ENCODE assay signal across 1 cellular context in the genomic region with DNA sequence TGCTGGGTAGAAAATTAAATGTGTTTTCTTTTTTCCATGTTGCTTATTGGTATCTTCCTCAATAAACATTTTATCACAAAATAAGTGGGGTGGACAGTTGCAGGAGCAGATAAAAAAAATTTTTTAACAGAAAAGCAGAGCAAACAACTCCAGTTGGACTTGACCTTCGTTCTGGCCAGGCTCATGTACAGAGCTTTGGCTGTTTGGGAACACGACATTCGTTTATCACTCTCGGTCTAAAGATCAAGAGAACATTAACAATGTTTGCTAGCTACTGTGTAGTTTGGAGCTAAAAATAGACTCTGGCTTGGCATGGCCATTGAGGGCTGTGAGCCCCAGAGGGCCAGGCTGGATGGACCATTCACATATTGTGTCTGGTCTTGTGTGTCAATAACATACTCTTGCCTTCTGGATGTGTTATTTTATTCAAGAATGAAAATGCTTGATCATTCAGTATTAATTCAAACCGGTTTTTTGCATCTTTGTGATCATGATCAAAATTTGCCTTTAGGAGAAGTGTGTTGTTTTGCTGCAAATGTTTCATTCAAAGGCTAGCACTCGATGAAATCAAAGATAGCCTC.
TF ChIP-seq lines count a peak whose summit lies in the region.

No MANE protein-coding gene starts in this region.

TF ChIP-seq in HepG2, 621 proteins besides CTCF, POLR2A, EP300 and RAD21 (continued from another document and continues in another):
- TF ChIP-seq, protein P1, sequence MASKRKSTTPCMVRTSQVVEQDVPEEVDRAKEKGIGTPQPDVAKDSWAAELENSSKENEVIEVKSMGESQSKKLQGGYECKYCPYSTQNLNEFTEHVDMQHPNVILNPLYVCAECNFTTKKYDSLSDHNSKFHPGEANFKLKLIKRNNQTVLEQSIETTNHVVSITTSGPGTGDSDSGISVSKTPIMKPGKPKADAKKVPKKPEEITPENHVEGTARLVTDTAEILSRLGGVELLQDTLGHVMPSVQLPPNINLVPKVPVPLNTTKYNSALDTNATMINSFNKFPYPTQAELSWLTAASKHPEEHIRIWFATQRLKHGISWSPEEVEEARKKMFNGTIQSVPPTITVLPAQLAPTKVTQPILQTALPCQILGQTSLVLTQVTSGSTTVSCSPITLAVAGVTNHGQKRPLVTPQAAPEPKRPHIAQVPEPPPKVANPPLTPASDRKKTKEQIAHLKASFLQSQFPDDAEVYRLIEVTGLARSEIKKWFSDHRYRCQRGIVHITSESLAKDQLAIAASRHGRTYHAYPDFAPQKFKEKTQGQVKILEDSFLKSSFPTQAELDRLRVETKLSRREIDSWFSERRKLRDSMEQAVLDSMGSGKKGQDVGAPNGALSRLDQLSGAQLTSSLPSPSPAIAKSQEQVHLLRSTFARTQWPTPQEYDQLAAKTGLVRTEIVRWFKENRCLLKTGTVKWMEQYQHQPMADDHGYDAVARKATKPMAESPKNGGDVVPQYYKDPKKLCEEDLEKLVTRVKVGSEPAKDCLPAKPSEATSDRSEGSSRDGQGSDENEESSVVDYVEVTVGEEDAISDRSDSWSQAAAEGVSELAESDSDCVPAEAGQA (IDR thresholded peaks at IDR 0.05; ENCODE audit: low read depth), result no peak
- TF ChIP-seq, protein P1 (CRISPR knock-in tag; IDR thresholded peaks at IDR 0.05; ENCODE audit: borderline replicate concordance), result no peak; the same call in 1 of the 2 replicates
- TF ChIP-seq ZIK1 (CRISPR knock-in tag; IDR thresholded peaks at IDR 0.05; ENCODE audit: borderline replicate concordance, low read depth), result no peak
- TF ChIP-seq ARNT (IDR thresholded peaks at IDR 0.05), result no peak
- TF ChIP-seq ZBTB1 (CRISPR knock-in tag; IDR thresholded peaks at IDR 0.05; ENCODE audit: borderline replicate concordance), result no peak
- TF ChIP-seq MXI1 (IDR thresholded peaks at IDR 0.05; ENCODE audit: borderline replicate concordance, low read depth, low read length), result peak; percentile 80; the same call in 1 of the 3 replicates
- TF ChIP-seq, protein P2, sequence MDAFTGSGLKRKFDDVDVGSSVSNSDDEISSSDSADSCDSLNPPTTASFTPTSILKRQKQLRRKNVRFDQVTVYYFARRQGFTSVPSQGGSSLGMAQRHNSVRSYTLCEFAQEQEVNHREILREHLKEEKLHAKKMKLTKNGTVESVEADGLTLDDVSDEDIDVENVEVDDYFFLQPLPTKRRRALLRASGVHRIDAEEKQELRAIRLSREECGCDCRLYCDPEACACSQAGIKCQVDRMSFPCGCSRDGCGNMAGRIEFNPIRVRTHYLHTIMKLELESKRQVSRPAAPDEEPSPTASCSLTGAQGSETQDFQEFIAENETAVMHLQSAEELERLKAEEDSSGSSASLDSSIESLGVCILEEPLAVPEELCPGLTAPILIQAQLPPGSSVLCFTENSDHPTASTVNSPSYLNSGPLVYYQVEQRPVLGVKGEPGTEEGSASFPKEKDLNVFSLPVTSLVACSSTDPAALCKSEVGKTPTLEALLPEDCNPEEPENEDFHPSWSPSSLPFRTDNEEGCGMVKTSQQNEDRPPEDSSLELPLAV (CRISPR knock-in tag; conservative IDR thresholded peaks at IDR 0.05; ENCODE audit: low read depth), result no peak
- no peak for TF ChIP-seq HIVEP1 (CRISPR knock-in tag; IDR thresholded peaks at IDR 0.05)
- TF ChIP-seq ZNF776 (CRISPR knock-in tag; IDR thresholded peaks at IDR 0.05), result no peak
- TF ChIP-seq ZNF713 (CRISPR knock-in tag; IDR thresholded peaks at IDR 0.05), result peak; percentile 42; the same call in 1 of the 2 replicates
- TF ChIP-seq, protein P3, sequence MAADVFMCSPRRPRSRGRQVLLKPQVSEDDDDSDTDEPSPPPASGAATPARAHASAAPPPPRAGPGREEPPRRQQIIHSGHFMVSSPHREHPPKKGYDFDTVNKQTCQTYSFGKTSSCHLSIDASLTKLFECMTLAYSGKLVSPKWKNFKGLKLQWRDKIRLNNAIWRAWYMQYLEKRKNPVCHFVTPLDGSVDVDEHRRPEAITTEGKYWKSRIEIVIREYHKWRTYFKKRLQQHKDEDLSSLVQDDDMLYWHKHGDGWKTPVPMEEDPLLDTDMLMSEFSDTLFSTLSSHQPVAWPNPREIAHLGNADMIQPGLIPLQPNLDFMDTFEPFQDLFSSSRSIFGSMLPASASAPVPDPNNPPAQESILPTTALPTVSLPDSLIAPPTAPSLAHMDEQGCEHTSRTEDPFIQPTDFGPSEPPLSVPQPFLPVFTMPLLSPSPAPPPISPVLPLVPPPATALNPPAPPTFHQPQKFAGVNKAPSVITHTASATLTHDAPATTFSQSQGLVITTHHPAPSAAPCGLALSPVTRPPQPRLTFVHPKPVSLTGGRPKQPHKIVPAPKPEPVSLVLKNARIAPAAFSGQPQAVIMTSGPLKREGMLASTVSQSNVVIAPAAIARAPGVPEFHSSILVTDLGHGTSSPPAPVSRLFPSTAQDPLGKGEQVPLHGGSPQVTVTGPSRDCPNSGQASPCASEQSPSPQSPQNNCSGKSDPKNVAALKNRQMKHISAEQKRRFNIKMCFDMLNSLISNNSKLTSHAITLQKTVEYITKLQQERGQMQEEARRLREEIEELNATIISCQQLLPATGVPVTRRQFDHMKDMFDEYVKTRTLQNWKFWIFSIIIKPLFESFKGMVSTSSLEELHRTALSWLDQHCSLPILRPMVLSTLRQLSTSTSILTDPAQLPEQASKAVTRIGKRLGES (CRISPR knock-in tag; IDR thresholded peaks at IDR 0.05; ENCODE audit: borderline replicate concordance), result no peak
- peak; percentile 74 for TF ChIP-seq MXD4 (CRISPR knock-in tag; IDR thresholded peaks at IDR 0.05)
- no peak for TF ChIP-seq ZFP41 (CRISPR knock-in tag; IDR thresholded peaks at IDR 0.05; ENCODE audit: borderline replicate concordance)
- TF ChIP-seq, protein P4, sequence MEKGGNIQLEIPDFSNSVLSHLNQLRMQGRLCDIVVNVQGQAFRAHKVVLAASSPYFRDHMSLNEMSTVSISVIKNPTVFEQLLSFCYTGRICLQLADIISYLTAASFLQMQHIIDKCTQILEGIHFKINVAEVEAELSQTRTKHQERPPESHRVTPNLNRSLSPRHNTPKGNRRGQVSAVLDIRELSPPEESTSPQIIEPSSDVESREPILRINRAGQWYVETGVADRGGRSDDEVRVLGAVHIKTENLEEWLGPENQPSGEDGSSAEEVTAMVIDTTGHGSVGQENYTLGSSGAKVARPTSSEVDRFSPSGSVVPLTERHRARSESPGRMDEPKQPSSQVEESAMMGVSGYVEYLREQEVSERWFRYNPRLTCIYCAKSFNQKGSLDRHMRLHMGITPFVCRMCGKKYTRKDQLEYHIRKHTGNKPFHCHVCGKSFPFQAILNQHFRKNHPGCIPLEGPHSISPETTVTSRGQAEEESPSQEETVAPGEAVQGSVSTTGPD (CRISPR knock-in tag; IDR thresholded peaks at IDR 0.05), result no peak
- TF ChIP-seq, protein P5, sequence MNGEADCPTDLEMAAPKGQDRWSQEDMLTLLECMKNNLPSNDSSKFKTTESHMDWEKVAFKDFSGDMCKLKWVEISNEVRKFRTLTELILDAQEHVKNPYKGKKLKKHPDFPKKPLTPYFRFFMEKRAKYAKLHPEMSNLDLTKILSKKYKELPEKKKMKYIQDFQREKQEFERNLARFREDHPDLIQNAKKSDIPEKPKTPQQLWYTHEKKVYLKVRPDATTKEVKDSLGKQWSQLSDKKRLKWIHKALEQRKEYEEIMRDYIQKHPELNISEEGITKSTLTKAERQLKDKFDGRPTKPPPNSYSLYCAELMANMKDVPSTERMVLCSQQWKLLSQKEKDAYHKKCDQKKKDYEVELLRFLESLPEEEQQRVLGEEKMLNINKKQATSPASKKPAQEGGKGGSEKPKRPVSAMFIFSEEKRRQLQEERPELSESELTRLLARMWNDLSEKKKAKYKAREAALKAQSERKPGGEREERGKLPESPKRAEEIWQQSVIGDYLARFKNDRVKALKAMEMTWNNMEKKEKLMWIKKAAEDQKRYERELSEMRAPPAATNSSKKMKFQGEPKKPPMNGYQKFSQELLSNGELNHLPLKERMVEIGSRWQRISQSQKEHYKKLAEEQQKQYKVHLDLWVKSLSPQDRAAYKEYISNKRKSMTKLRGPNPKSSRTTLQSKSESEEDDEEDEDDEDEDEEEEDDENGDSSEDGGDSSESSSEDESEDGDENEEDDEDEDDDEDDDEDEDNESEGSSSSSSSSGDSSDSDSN (CRISPR knock-in tag; IDR thresholded peaks at IDR 0.05), result peak; percentile 24; the same call in 1 of the 2 replicates
- TF ChIP-seq TAF15 (IDR thresholded peaks at IDR 0.05; ENCODE audit: low read depth, low read length, poor library complexity, severe bottlenecking), result no peak
- TF ChIP-seq ERF (CRISPR knock-in tag; IDR thresholded peaks at IDR 0.05), result peak; percentile 98
- TF ChIP-seq, protein P6, sequence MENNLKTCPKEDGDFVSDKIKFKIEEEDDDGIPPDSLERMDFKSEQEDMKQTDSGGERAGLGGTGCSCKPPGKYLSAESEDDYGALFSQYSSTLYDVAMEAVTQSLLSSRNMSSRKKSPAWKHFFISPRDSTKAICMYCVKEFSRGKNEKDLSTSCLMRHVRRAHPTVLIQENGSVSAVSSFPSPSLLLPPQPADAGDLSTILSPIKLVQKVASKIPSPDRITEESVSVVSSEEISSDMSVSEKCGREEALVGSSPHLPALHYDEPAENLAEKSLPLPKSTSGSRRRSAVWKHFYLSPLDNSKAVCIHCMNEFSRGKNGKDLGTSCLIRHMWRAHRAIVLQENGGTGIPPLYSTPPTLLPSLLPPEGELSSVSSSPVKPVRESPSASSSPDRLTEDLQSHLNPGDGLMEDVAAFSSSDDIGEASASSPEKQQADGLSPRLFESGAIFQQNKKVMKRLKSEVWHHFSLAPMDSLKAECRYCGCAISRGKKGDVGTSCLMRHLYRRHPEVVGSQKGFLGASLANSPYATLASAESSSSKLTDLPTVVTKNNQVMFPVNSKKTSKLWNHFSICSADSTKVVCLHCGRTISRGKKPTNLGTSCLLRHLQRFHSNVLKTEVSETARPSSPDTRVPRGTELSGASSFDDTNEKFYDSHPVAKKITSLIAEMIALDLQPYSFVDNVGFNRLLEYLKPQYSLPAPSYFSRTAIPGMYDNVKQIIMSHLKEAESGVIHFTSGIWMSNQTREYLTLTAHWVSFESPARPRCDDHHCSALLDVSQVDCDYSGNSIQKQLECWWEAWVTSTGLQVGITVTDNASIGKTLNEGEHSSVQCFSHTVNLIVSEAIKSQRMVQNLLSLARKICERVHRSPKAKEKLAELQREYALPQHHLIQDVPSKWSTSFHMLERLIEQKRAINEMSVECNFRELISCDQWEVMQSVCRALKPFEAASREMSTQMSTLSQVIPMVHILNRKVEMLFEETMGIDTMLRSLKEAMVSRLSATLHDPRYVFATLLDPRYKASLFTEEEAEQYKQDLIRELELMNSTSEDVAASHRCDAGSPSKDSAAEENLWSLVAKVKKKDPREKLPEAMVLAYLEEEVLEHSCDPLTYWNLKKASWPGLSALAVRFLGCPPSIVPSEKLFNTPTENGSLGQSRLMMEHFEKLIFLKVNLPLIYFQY (CRISPR knock-in tag; IDR thresholded peaks at IDR 0.05; ENCODE audit: borderline replicate concordance), result peak; percentile 58; the same call in 1 of the 2 replicates
- TF ChIP-seq GTF3A (CRISPR knock-in tag; conservative IDR thresholded peaks at IDR 0.05), result 0 out of 2 replicates have a peak, but pooled peaks have one; percentile 73
- TF ChIP-seq PITX1 (CRISPR knock-in tag; IDR thresholded peaks at IDR 0.05), result peak; percentile 90
- TF ChIP-seq, protein P7, sequence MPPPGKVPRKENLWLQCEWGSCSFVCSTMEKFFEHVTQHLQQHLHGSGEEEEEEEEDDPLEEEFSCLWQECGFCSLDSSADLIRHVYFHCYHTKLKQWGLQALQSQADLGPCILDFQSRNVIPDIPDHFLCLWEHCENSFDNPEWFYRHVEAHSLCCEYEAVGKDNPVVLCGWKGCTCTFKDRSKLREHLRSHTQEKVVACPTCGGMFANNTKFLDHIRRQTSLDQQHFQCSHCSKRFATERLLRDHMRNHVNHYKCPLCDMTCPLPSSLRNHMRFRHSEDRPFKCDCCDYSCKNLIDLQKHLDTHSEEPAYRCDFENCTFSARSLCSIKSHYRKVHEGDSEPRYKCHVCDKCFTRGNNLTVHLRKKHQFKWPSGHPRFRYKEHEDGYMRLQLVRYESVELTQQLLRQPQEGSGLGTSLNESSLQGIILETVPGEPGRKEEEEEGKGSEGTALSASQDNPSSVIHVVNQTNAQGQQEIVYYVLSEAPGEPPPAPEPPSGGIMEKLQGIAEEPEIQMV (CRISPR knock-in tag; IDR thresholded peaks at IDR 0.05; ENCODE audit: low read depth), result peak; percentile 86
- TF ChIP-seq ZNF501 (CRISPR knock-in tag; IDR thresholded peaks at IDR 0.05), result peak; percentile 64; the same call in 1 of the 2 replicates
- no peak for TF ChIP-seq ZBTB7A (CRISPR knock-in tag; IDR thresholded peaks at IDR 0.05)
- no peak for TF ChIP-seq ZNF670 (CRISPR knock-in tag; IDR thresholded peaks at IDR 0.05; ENCODE audit: borderline replicate concordance)
- no peak for TF ChIP-seq PHF8 (CRISPR knock-in tag; IDR thresholded peaks at IDR 0.05)
- no peak; the same call in 1 of the 2 replicates for TF ChIP-seq ZNF460 (CRISPR knock-in tag; IDR thresholded peaks at IDR 0.05; ENCODE audit: borderline replicate concordance)
- TF ChIP-seq, protein P8, sequence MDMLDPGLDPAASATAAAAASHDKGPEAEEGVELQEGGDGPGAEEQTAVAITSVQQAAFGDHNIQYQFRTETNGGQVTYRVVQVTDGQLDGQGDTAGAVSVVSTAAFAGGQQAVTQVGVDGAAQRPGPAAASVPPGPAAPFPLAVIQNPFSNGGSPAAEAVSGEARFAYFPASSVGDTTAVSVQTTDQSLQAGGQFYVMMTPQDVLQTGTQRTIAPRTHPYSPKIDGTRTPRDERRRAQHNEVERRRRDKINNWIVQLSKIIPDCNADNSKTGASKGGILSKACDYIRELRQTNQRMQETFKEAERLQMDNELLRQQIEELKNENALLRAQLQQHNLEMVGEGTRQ (IDR thresholded peaks at IDR 0.05; ENCODE audit: low read depth, low read length), result no peak
- TF ChIP-seq, protein P8 (CRISPR knock-in tag; IDR thresholded peaks at IDR 0.05; ENCODE audit: borderline replicate concordance), result no peak
- no peak for TF ChIP-seq ZNF30 (CRISPR knock-in tag; IDR thresholded peaks at IDR 0.05)
- TF ChIP-seq GLI4 (CRISPR knock-in tag; IDR thresholded peaks at IDR 0.05; ENCODE audit: borderline replicate concordance), result no peak
